ENCODE assay signal across 10 cellular contexts in genomic region chr6:75493400-75494064, GRCh38. TPM values are rescaled to one million over a fixed set of nuclear protein-coding genes. Genes with fewer than 3 reads are reported as not detected.
DNase-seq lines count a peak whose midpoint lies in the region; ATAC-seq, FAIRE-seq and TF ChIP-seq lines count a peak whose summit lies in the region.
"Had no signal": no experiment of that assay in that cellular context is flagged by ENCODE, and none has a peak within 500 bp of the region (broad histone marks: within the 10 kb centered on the region; RNA-seq: fewer than 3 reads in every experiment).

A gene with protein sequence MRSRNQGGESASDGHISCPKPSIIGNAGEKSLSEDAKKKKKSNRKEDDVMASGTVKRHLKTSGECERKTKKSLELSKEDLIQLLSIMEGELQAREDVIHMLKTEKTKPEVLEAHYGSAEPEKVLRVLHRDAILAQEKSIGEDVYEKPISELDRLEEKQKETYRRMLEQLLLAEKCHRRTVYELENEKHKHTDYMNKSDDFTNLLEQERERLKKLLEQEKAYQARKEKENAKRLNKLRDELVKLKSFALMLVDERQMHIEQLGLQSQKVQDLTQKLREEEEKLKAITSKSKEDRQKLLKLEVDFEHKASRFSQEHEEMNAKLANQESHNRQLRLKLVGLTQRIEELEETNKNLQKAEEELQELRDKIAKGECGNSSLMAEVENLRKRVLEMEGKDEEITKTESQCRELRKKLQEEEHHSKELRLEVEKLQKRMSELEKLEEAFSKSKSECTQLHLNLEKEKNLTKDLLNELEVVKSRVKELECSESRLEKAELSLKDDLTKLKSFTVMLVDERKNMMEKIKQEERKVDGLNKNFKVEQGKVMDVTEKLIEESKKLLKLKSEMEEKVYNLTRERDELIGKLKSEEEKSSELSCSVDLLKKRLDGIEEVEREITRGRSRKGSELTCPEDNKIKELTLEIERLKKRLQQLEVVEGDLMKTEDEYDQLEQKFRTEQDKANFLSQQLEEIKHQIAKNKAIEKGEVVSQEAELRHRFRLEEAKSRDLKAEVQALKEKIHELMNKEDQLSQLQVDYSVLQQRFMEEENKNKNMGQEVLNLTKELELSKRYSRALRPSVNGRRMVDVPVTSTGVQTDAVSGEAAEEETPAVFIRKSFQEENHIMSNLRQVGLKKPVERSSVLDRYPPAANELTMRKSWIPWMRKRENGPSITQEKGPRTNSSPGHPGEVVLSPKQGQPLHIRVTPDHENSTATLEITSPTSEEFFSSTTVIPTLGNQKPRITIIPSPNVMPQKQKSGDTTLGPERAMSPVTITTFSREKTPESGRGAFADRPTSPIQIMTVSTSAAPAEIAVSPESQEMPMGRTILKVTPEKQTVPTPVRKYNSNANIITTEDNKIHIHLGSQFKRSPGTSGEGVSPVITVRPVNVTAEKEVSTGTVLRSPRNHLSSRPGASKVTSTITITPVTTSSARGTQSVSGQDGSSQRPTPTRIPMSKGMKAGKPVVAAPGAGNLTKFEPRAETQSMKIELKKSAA (N-terminal part only) (minus strand): TSS chr6:75493800. CDS start chr6:75414972, 78,828 bp downstream.

- FAIRE-seq in small intestine (lab: Jason Lieb, UNC): no peak

- no peaks in the 10 kb centered on the region for H3K9me3 ChIP-seq in HEK293 (ENCODE audit: control insufficient read depth, insufficient read depth, low read depth, low read length)
- no peaks in the 10 kb centered on the region for H3K9me3 ChIP-seq in small intestine (ENCODE audit: control insufficient read depth, low read depth)

- H3K4me1 ChIP-seq in HEK293 (ENCODE audit: control insufficient read depth, insufficient read depth, low read length): peaks cover 17% of the 10 kb centered on the region; the same call in 1 of the 2 replicates
- no peaks in the 10 kb centered on the region for H3K4me1 ChIP-seq in small intestine (ENCODE audit: control insufficient read depth in 2 of 2, insufficient read depth in 1 of 2, low read depth in 1 of 2, low read length in 1 of 2)

- ATAC-seq in activated CD4-positive, alpha-beta T cell treated with anti-CD3 and anti-CD28 coated beads for 36 hours: no peak
- ATAC-seq: activated CD8-positive, alpha-beta T cell treated with anti-CD3 and anti-CD28 coated beads for 36 hours had no signal

- H3K27me3 Mint-ChIP-seq in chondrocyte (ENCODE audit: low read depth): no peaks in the 10 kb centered on the region
- H3K27me3 Mint-ChIP-seq in activated CD4-positive, alpha-beta T cell treated with anti-CD3 and anti-CD28 coated beads for 36 hours: peaks cover 37% of the 10 kb centered on the region

- DNase-seq in chondrocyte (ENCODE audit: low spot score): no peak
- peak; percentile 27 for DNase-seq in kidney tubule cell (ENCODE audit: low spot score)
- DNase-seq in small intestine: no peak
- no peak for DNase-seq in cerebellar nuclear complex (lab: John Stamatoyannopoulos, UW)
- no peak for DNase-seq in T-helper 2 cell
- no peak for DNase-seq in activated CD4-positive, alpha-beta T cell treated with anti-CD3 and anti-CD28 coated beads for 36 hours
- DNase-seq: activated CD8-positive, alpha-beta T cell treated with anti-CD3 and anti-CD28 coated beads for 36 hours; NCI-H2081 treated with DMSO at 0.1 percent for 48 hours had no signal

- TF ChIP-seq CTCF in HEK293 (tag by site-specific recombination; IDR thresholded peaks at IDR 0.05) (no peak), chondrocyte (IDR thresholded peaks at IDR 0.05) (no peak)

- 24 to 40% (median 27%) methylated on average over 10 of the region's 10 CpGs for WGBS in small intestine, 3 donors

- intact Hi-C loops in activated CD4-positive, alpha-beta T cell treated with anti-CD3 and anti-CD28 coated beads for 36 hours (cut with DNase I, micrococcal nuclease): no loop called here

- no peaks in the 10 kb centered on the region for H3K9me3 Mint-ChIP-seq in chondrocyte (ENCODE audit: low read depth)
- H3K9me3 Mint-ChIP-seq in activated CD4-positive, alpha-beta T cell treated with anti-CD3 and anti-CD28 coated beads for 36 hours (ENCODE audit: low read depth): no peaks in the 10 kb centered on the region
- H3K9me3 Mint-ChIP-seq: activated CD8-positive, alpha-beta T cell treated with anti-CD3 and anti-CD28 coated beads for 36 hours had no signal

- peak within 1 kb of the TSS; percentile 68 for H3K4me3 Mint-ChIP-seq in chondrocyte (ENCODE audit: unreplicated experiment)
- H3K4me3 Mint-ChIP-seq in activated CD4-positive, alpha-beta T cell treated with anti-CD3 and anti-CD28 coated beads for 36 hours: no peak within 1 kb of the TSS
- H3K4me3 Mint-ChIP-seq: activated CD8-positive, alpha-beta T cell treated with anti-CD3 and anti-CD28 coated beads for 36 hours had no signal

- H3K27ac Mint-ChIP-seq in chondrocyte (ENCODE audit: unreplicated experiment): peak within 1 kb of the TSS; percentile 87
- no peak within 1 kb of the TSS for H3K27ac Mint-ChIP-seq in activated CD4-positive, alpha-beta T cell treated with anti-CD3 and anti-CD28 coated beads for 36 hours
- H3K27ac Mint-ChIP-seq: activated CD8-positive, alpha-beta T cell treated with anti-CD3 and anti-CD28 coated beads for 36 hours had no signal

- no peaks in the 10 kb centered on the region for H3K36me3 Mint-ChIP-seq in chondrocyte (ENCODE audit: low read depth)
- H3K36me3 Mint-ChIP-seq in activated CD4-positive, alpha-beta T cell treated with anti-CD3 and anti-CD28 coated beads for 36 hours (ENCODE audit: low read depth): no peaks in the 10 kb centered on the region

- H3K36me3 ChIP-seq in HEK293 (ENCODE audit: control insufficient read depth in 2 of 2, insufficient read depth in 1 of 2, low read length in 2 of 2): no peaks in the 10 kb centered on the region
- no peaks in the 10 kb centered on the region for H3K36me3 ChIP-seq in small intestine (ENCODE audit: control insufficient read depth in 2 of 2, insufficient read depth in 2 of 2, low read length in 2 of 2)

- CTCF ChIA-PET in HEK293 (lab: Yijun Ruan, JAX): interaction anchor here (0.6 to 1.9 kb wide), 10 partner anchors 11 to 1848 kb away, joined by 3 to 6 read pairs (median 3); partner anchors contain the start of gene COL12A1
- CTCF ChIA-PET in activated CD4-positive, alpha-beta T cell treated with anti-CD3 and anti-CD28 coated beads for 36 hours (lab: Charles Lee): interaction anchor here (0.9 to 1.0 kb wide), 2 partner anchors 9 to 19 kb away, joined by 3 read pairs; no protein-coding TSS in a partner anchor

- peaks cover 0 to 2% of the 10 kb centered on the region in 2 donors for H3K27me3 ChIP-seq in small intestine (ENCODE audit: control insufficient read depth in 2 of 2, insufficient read depth in 2 of 2, low read length in 2 of 2)

- peaks cover 60% of the 10 kb centered on the region for H3K4me1 Mint-ChIP-seq in chondrocyte (ENCODE audit: low read depth)
- peaks cover 4% of the 10 kb centered on the region for H3K4me1 Mint-ChIP-seq in activated CD4-positive, alpha-beta T cell treated with anti-CD3 and anti-CD28 coated beads for 36 hours

- no peak within 1 kb of the TSS for H3K4me3 ChIP-seq in HEK293 (ENCODE audit: low read depth, low read length)
- peak within 1 kb of the TSS in 3 of 7 experiments; percentile 8 to 23 (median 9) for H3K4me3 ChIP-seq in skin epidermis
- no peak within 1 kb of the TSS for H3K4me3 ChIP-seq in small intestine (ENCODE audit: low read depth in 1 of 2, low read length in 2 of 2)

- POLR2A ChIA-PET in HEK293 (lab: Yijun Ruan, JAX): interaction anchor here (0.8 to 1.7 kb wide), 5 partner anchors 30 to 111 kb away, joined by 3 to 5 read pairs (median 4); partner anchors contain the start of gene SENP6
- POLR2A ChIA-PET in activated CD4-positive, alpha-beta T cell treated with anti-CD3 and anti-CD28 coated beads for 36 hours (lab: Charles Lee): no interaction called here

- H3K27ac ChIP-seq in HEK293 (ENCODE audit: extremely low read depth, low read depth, low read length) (peak within 1 kb of the TSS; percentile 1; the same call in 1 of the 2 replicates), skin epidermis (peak within 1 kb of the TSS in 11 of 21 experiments; percentile 19 to 78 (median 59)), small intestine (ENCODE audit: low read depth in 1 of 2, low read length in 1 of 2) (peak within 1 kb of the TSS in 1 of 2 donors; percentile 83)

TF ChIP-seq in HEK293, 187 proteins besides CTCF, POLR2A, EP300 and RAD21 (continues in another document):
- TF ChIP-seq ZNF677 (tag by site-specific recombination; IDR thresholded peaks at IDR 0.05) (0 out of 2 replicates have a peak, but pooled peaks have one; percentile 53), PRDM1 (tag by site-specific recombination; IDR thresholded peaks at IDR 0.05) (peak; percentile 48; the same call in 1 of the 2 replicates), ZNF561 (tag by site-specific recombination; IDR thresholded peaks at IDR 0.05; ENCODE audit: borderline replicate concordance) (peak; percentile 14; the same call in 1 of the 2 replicates), ZBTB17 (tag by site-specific recombination; IDR thresholded peaks at IDR 0.05) (peak; percentile 68; the same call in 1 of the 2 replicates)
- TF ChIP-seq, protein P1, sequence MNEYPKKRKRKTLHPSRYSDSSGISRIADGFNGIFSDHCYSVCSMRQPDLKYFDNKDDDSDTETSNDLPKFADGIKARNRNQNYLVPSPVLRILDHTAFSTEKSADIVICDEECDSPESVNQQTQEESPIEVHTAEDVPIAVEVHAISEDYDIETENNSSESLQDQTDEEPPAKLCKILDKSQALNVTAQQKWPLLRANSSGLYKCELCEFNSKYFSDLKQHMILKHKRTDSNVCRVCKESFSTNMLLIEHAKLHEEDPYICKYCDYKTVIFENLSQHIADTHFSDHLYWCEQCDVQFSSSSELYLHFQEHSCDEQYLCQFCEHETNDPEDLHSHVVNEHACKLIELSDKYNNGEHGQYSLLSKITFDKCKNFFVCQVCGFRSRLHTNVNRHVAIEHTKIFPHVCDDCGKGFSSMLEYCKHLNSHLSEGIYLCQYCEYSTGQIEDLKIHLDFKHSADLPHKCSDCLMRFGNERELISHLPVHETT (tag by site-specific recombination; IDR thresholded peaks at IDR 0.05): no peak

RNA-seq across cellular contexts. Expression of the gene that starts here (rescaled TPM):
- 0.51 to 7.1 TPM (median 7.0 TPM) in 3 replicates for total RNA-seq in chondrocyte
- 1 to 10 TPM in 1 of 3 donors, under 1 TPM in 1, not detected in 1; 0.54 to 1.8 TPM for polyA plus RNA-seq in small intestine
- total RNA-seq in activated CD4-positive, alpha-beta T cell treated with anti-CD3 and anti-CD28 coated beads for 36 hours: not detected
